In the genomic region with DNA sequence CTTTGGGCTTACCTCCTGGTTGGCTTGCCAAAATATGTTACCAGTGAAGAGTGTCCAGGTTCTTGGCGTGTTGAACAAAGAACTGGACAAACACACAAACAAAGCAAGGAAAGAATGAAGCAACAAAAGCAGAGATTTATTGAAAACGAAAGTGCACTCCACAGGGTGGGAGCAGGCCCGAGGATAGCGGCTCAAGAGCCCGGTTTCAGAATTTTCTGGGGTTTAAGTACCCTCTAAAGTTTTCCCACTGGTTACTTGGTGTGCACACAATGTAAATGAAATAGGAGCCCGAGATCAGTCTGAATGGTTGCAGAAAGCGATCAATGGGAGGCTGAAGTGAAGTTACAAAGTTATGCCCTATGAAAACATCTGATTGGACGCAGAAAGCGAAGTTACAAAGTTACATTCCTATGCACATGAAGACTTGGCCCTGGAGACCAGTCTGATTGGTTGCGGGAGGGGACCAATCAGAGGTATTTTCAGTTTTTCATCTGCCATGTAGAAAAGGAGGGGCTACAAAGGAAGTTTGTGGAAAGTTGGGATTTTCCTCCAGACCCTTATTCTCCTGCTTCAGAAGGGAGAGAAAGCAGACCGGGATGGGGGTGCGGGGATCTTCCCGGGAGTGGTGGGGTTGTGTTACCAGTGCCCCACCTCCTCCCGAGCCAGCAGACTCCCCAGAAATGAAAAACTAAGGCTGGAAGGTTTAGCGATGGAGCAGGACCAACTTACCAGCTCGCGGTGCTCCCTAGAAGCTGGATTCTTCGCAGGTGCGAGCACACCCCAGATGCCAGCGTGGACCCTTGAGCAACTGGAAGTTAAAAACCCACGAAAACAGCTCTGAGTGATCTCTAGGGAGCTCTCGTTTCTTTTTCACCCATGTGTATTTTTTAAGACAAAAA, we compare ENCODE assay signal across 8 cellular contexts. TPM values are rescaled to one million over a fixed set of nuclear protein-coding genes. Genes with fewer than 3 reads are reported as not detected.
DNase-seq lines count a peak whose midpoint lies in the region; ATAC-seq and TF ChIP-seq lines count a peak whose summit lies in the region.

A gene (minus strand): TSS at position 325 of the 899 bp plus-strand sequence. CDS start 9,472 bp downstream, outside the sequence.

- H3K4me1 Mint-ChIP-seq in activated B cell treated with CpG ODN at 0.5 μM for 24 hours: peaks cover 31% of the 10 kb centered on the region
- H3K4me1 Mint-ChIP-seq in dendritic cell treated with granulocyte-macrophage colony-stimulating factor and Interleukin-4, amounts not matched to agents 40 ng/mL and 50 ng/mL, for 4 days (ENCODE audit: low read depth): peaks cover 58% of the 10 kb centered on the region
- H3K4me1 Mint-ChIP-seq in stimulated activated effector memory CD8-positive, alpha-beta T cell treated with anti-CD3 and anti-CD28 coated beads, Interleukin-12 subunit alpha, Interleukin-12 subunit beta, amount 100 ng/mL, for 72 hours: peaks cover 59% of the 10 kb centered on the region

- CTCF ChIA-PET in activated B cell treated with CpG ODN at 0.5 μM for 24 hours (lab: Charles Lee): interaction anchor here (1.0 to 1.4 kb wide), 2 partner anchors 9 to 12 kb away, joined by 3 to 4 read pairs; no protein-coding TSS in a partner anchor

- no peaks in the 10 kb centered on the region for H3K27me3 Mint-ChIP-seq in activated B cell treated with CpG ODN at 0.5 μM for 24 hours
- no peaks in the 10 kb centered on the region for H3K27me3 Mint-ChIP-seq in dendritic cell treated with granulocyte-macrophage colony-stimulating factor and Interleukin-4, amounts not matched to agents 40 ng/mL and 50 ng/mL, for 4 days

- H3K36me3 Mint-ChIP-seq in activated B cell treated with CpG ODN at 0.5 μM for 24 hours (ENCODE audit: low read depth): peaks cover 5% of the 10 kb centered on the region
- peaks cover 37% of the 10 kb centered on the region for H3K36me3 Mint-ChIP-seq in dendritic cell treated with granulocyte-macrophage colony-stimulating factor and Interleukin-4, amounts not matched to agents 40 ng/mL and 50 ng/mL, for 4 days (ENCODE audit: low read depth)
- H3K36me3 Mint-ChIP-seq in stimulated activated effector memory CD8-positive, alpha-beta T cell treated with anti-CD3 and anti-CD28 coated beads, Interleukin-12 subunit alpha, Interleukin-12 subunit beta, amount 100 ng/mL, for 72 hours: peaks cover 6% of the 10 kb centered on the region

- no peak for TF ChIP-seq POLR2A in lower leg skin (IDR thresholded peaks at IDR 0.05)

- POLR2A ChIA-PET in activated B cell treated with CpG ODN at 0.5 μM for 24 hours (lab: Charles Lee): interaction anchor here (1.4 to 2.1 kb wide), 4 partner anchors 12 to 59 kb away, joined by 3 to 18 read pairs (median 5); a partner anchor contains a TSS

- TF ChIP-seq CTCF in activated B cell treated with CpG ODN at 0.5 μM for 24 hours (IDR thresholded peaks at IDR 0.05): no peak
- TF ChIP-seq CTCF in lower leg skin (IDR thresholded peaks at IDR 0.05): no peak

- H3K4me3 ChIP-seq in lower leg skin (ENCODE audit: low read depth, poor library complexity, severe bottlenecking): peak within 1 kb of the TSS; percentile 52

- peak; percentile 73 for DNase-seq in AG08396 (ENCODE audit: low spot score)
- peak; percentile 29 for DNase-seq in activated B cell treated with CpG ODN at 0.5 μM for 24 hours
- DNase-seq in lower leg skin (ENCODE audit: low spot score in 2 of 2): peak; percentile 65 to 87
- DNase-seq in stimulated activated effector memory CD8-positive, alpha-beta T cell treated with anti-CD3 and anti-CD28 coated beads, Interleukin-12 subunit alpha, Interleukin-12 subunit beta, amount 100 ng/mL, for 72 hours (ENCODE audit: low spot score in 2 of 2): peak; percentile 11 to 73
- DNase-seq in 8988T: no peak

- WGBS in lower leg skin, 2 donors: 19 to 25% methylated on average over 22 of the region's 22 CpGs

- peak within 1 kb of the TSS; percentile 97 for H3K4me3 Mint-ChIP-seq in activated B cell treated with CpG ODN at 0.5 μM for 24 hours
- H3K4me3 Mint-ChIP-seq in dendritic cell treated with granulocyte-macrophage colony-stimulating factor and Interleukin-4, amounts not matched to agents 40 ng/mL and 50 ng/mL, for 4 days: peak within 1 kb of the TSS; percentile 86
- H3K4me3 Mint-ChIP-seq in stimulated activated effector memory CD8-positive, alpha-beta T cell treated with anti-CD3 and anti-CD28 coated beads, Interleukin-12 subunit alpha, Interleukin-12 subunit beta, amount 100 ng/mL, for 72 hours: peak within 1 kb of the TSS; percentile 87

- ATAC-seq in GM19328 (IDR thresholded peaks at IDR 0.05; ENCODE audit: unreplicated experiment) (peak; percentile 71), HG03457 (IDR thresholded peaks at IDR 0.05; ENCODE audit: unreplicated experiment) (peak; percentile 54), activated B cell treated with CpG ODN at 0.5 μM for 24 hours (ENCODE audit: low read depth) (peak; percentile 93)
- ATAC-seq in stimulated activated effector memory CD8-positive, alpha-beta T cell treated with anti-CD3 and anti-CD28 coated beads, Interleukin-12 subunit alpha, Interleukin-12 subunit beta, amount 100 ng/mL, for 72 hours: peak; percentile 87

- H3K27ac Mint-ChIP-seq in activated B cell treated with CpG ODN at 0.5 μM for 24 hours: peak within 1 kb of the TSS; percentile 92
- peak within 1 kb of the TSS; percentile 89 for H3K27ac Mint-ChIP-seq in dendritic cell treated with granulocyte-macrophage colony-stimulating factor and Interleukin-4, amounts not matched to agents 40 ng/mL and 50 ng/mL, for 4 days
- peak within 1 kb of the TSS; percentile 92 for H3K27ac Mint-ChIP-seq in stimulated activated effector memory CD8-positive, alpha-beta T cell treated with anti-CD3 and anti-CD28 coated beads, Interleukin-12 subunit alpha, Interleukin-12 subunit beta, amount 100 ng/mL, for 72 hours

- intact Hi-C loops in activated B cell treated with CpG ODN at 0.5 μM for 24 hours (cut with micrococcal nuclease): loop anchor here (1.0 to 5.0 kb wide), 7 partner anchors 16 to 190 kb away; a partner anchor contains a TSS
- intact Hi-C loops in dendritic cell treated with granulocyte-macrophage colony-stimulating factor and Interleukin-4, amounts not matched to agents 40 ng/mL and 50 ng/mL, for 4 days (cut with micrococcal nuclease): loop anchor here (2.0 kb wide), 2 partner anchors 16 to 60 kb away; a partner anchor contains a TSS
- intact Hi-C loops in lower leg skin (cut with DNase I; ENCODE audit: low total_unique reads): no loop called here

- no peaks in the 10 kb centered on the region for H3K9me3 Mint-ChIP-seq in activated B cell treated with CpG ODN at 0.5 μM for 24 hours
- H3K9me3 Mint-ChIP-seq in dendritic cell treated with granulocyte-macrophage colony-stimulating factor and Interleukin-4, amounts not matched to agents 40 ng/mL and 50 ng/mL, for 4 days: no peaks in the 10 kb centered on the region
- H3K9me3 Mint-ChIP-seq in stimulated activated effector memory CD8-positive, alpha-beta T cell treated with anti-CD3 and anti-CD28 coated beads, Interleukin-12 subunit alpha, Interleukin-12 subunit beta, amount 100 ng/mL, for 72 hours: no peaks in the 10 kb centered on the region

RNA-seq across cellular contexts. Expression of the gene that starts here (rescaled TPM):
- total RNA-seq in activated B cell treated with CpG ODN at 0.5 μM for 24 hours (8.7 and 9.0 TPM in 2 replicates), lower leg skin (1 to 10 TPM; 1.2 to 2.5 (median 1.9) TPM)
